8 cellular contexts compared by ENCODE assay signal in genomic region chr19:16470541-16470910, GRCh38. TPM values are rescaled to one million over a fixed set of nuclear protein-coding genes. Genes with fewer than 3 reads are reported as not detected.
DNase-seq lines count a peak whose midpoint lies in the region; FAIRE-seq and TF ChIP-seq lines count a peak whose summit lies in the region.
"Had no signal": no experiment of that assay in that cellular context is flagged by ENCODE, and none has a peak within 500 bp of the region (broad histone marks: within the 10 kb centered on the region; RNA-seq: fewer than 3 reads in every experiment).

No MANE protein-coding gene starts in this region.

- 25% methylated on average over 7 of the region's 7 CpGs for WGBS in esophagus muscularis mucosa

- peaks cover 0 to 6% (median 2%) of the 10 kb centered on the region in 4 donors for H3K9me3 ChIP-seq in esophagus muscularis mucosa

- no peak for TF ChIP-seq EP300 in esophagus muscularis mucosa (IDR thresholded peaks at IDR 0.05)

- H3K36me3 ChIP-seq in esophagus muscularis mucosa = no peaks in the 10 kb centered on the region

- no peak for TF ChIP-seq POLR2A in esophagus muscularis mucosa (IDR thresholded peaks at IDR 0.05; ENCODE audit: low read depth)

- peak overlapping the region; percentile 81 to 99 (median 97) for H3K4me3 ChIP-seq in esophagus muscularis mucosa
- H3K4me3 ChIP-seq in skeletal muscle cell (ENCODE audit: low read depth, low read length) = peak overlapping the region; percentile 78

- H3K27ac ChIP-seq in esophagus muscularis mucosa (replicated peaks in 1 of 4) = peak overlapping the region in 3 of 4 donors; percentile 88 to 93 (median 89)

- DNase-seq in GM19239 (ENCODE audit: insufficient read length, low spot score) = no peak
- peak; percentile 13 for DNase-seq in RPMI7951 (ENCODE audit: low read depth)
- DNase-seq in esophagus muscularis mucosa (ENCODE audit: extremely low spot score) = no peak
- DNase-seq in skeletal muscle cell (ENCODE audit: low read depth) = no peak
- no peak for DNase-seq in cerebellar cortex (ENCODE audit: low spot score)
- DNase-seq in mesenteric fat pad (ENCODE audit: low spot score) = no peak
- no peak for DNase-seq in kidney glomerular epithelial cell (lab: John Stamatoyannopoulos, UW)

- H3K27me3 ChIP-seq in esophagus muscularis mucosa = no peaks in the 10 kb centered on the region

- no peak for TF ChIP-seq CTCF in esophagus muscularis mucosa (IDR thresholded peaks at IDR 0.05)

- peak; percentile 23 for FAIRE-seq in GM19239 (lab: Jason Lieb, UNC)

- H3K4me1 ChIP-seq in esophagus muscularis mucosa = peaks cover 51 to 61% (median 57%) of the 10 kb centered on the region in 4 donors

- intact Hi-C loops in esophagus muscularis mucosa (cut with DNase I) = no loop called here

RNA-seq across cellular contexts. Expression of gene EPS15L1, which starts 1.2 kb away (rescaled TPM):
- total RNA-seq in RPMI7951 (2014; rRNA removed; shearing (Covaris generic)) = 3.8 and 5.2 TPM in 2 replicates
- 10 to 100 TPM; 14.2 to 30.8 (median 18.0) TPM for total RNA-seq in esophagus muscularis mucosa
- total RNA-seq in mesenteric fat pad = 35.6 TPM

RNA-seq across cellular contexts. Expression of gene CALR3, which starts 25.4 kb away (rescaled TPM):
- not detected in 2 replicates for total RNA-seq in RPMI7951 (2014; rRNA removed; shearing (Covaris generic))
- total RNA-seq in esophagus muscularis mucosa (not detected), mesenteric fat pad (not detected)
- total RNA-seq: dermis microvascular lymphatic vessel endothelial cell had no signal

RNA-seq across cellular contexts. Expression of gene C19orf44, which starts 25.7 kb away (rescaled TPM):
- total RNA-seq in RPMI7951 (2014; rRNA removed; shearing (Covaris generic)) = 4.5 and 10.0 TPM in 2 replicates
- total RNA-seq in esophagus muscularis mucosa = 10 to 100 TPM in 1 of 4 donors, 1 to 10 TPM in 3; 7.0 to 10.4 (median 8.5) TPM
- 3.2 TPM for total RNA-seq in mesenteric fat pad
